Comparison of ENCODE assay signal across 20 cellular contexts in the genomic region with DNA sequence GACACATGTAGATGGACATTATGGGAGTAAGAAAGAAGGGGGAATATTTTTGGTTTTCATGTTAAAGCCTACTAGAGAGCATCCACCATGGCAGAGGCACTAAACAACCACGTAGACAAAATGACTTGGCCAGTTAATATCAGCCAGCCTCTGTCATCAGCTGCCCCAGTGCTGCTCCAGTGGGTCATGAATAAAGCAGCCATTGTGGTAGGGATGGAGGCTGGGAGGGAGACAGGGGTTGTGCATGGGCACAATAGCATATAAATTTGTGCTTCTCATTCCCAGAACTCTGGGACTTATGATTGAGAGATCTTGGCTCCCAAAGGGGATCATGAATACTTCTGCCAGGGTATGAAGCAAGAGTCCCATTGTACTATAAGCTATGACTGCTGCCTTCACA. TPM values are rescaled to one million over a fixed set of nuclear protein-coding genes. Genes with fewer than 3 reads are reported as not detected.
A peak's percentile ranks its signal among the peaks of the same experiment; 100 is the strongest.
DNase-seq lines count a peak whose midpoint lies in the region; ATAC-seq and TF ChIP-seq lines count a peak whose summit lies in the region.
"Had no signal": no experiment of that assay in that cellular context is flagged by ENCODE, and none has a peak within 500 bp of the region (broad histone marks: within the 10 kb centered on the region; RNA-seq: fewer than 3 reads in every experiment).

No MANE protein-coding gene starts in this region.

- H3K9me3 Mint-ChIP-seq in neural crest cell = peaks cover 9% of the 10 kb centered on the region
- no peaks in the 10 kb centered on the region; a peak in 1 of 5 replicates for H3K9me3 Mint-ChIP-seq in H9
- H3K9me3 Mint-ChIP-seq in activated T-cell treated with anti-CD3 and anti-CD28 coated beads, Interleukin-2, amount 50 U/mL, for 4 hours = no peaks in the 10 kb centered on the region
- H3K9me3 Mint-ChIP-seq: CD4-positive, alpha-beta T cell; CD8-positive, alpha-beta memory T cell had no signal

- H3K14ac ChIP-seq in H9 (ENCODE audit: insufficient read depth, low read length) = no peak overlapping the region

- no peak overlapping the region for H3K56ac ChIP-seq in H9 (ENCODE audit: insufficient read length, low read depth, low read length)

- no peak overlapping the region for H2BK120ac ChIP-seq in H9 (ENCODE audit: low read depth, low read length, poor library complexity, severe bottlenecking)

- no peaks in the 10 kb centered on the region for H3K23me2 ChIP-seq in H9 (ENCODE audit: insufficient read length, low read depth, low read length, poor library complexity, severe bottlenecking)

- H3K79me1 ChIP-seq in H9 (ENCODE audit: insufficient read depth, low read depth, low read length, poor library complexity, severe bottlenecking) = no peaks in the 10 kb centered on the region

- H4K20me1 ChIP-seq in H9 (ENCODE audit: control insufficient read depth, insufficient read depth, insufficient read length) = no peaks in the 10 kb centered on the region
- H4K20me1 ChIP-seq: BLaER1 treated with 17β-estradiol and CSF1 and Interleukin-3, amounts not matched to agents 10 nM and 100 nM had no signal

- H3K4me1 Mint-ChIP-seq in neural crest cell = peaks cover 4% of the 10 kb centered on the region
- no peaks in the 10 kb centered on the region for H3K4me1 Mint-ChIP-seq in H9
- peaks cover 17% of the 10 kb centered on the region for H3K4me1 Mint-ChIP-seq in activated T-cell treated with anti-CD3 and anti-CD28 coated beads, Interleukin-2, amount 50 U/mL, for 4 hours (ENCODE audit: low read depth)

- ATAC-seq in activated T-cell treated with anti-CD3 and anti-CD28 coated beads, Interleukin-2, amount 50 U/mL, for 4 hours = no peak
- no peak for ATAC-seq in GM18519 (IDR thresholded peaks at IDR 0.05; ENCODE audit: low FRiP score, unreplicated experiment)
- ATAC-seq: GM12878 had no signal

- no CpG with 5 or more reads among the region's 1 CpG for WGBS in H9 (ENCODE audit: extremely low coverage, insufficient read length, low lambda C conversion rate)

- H3K27me3 Mint-ChIP-seq in neural crest cell (ENCODE audit: low read depth) = no peaks in the 10 kb centered on the region
- peaks cover 3% of the 10 kb centered on the region; the same call in 1 of the 2 replicates for H3K27me3 Mint-ChIP-seq in H9 (ENCODE audit: low read depth)
- no peaks in the 10 kb centered on the region for H3K27me3 Mint-ChIP-seq in activated T-cell treated with anti-CD3 and anti-CD28 coated beads, Interleukin-2, amount 50 U/mL, for 4 hours (ENCODE audit: low read depth)
- H3K27me3 Mint-ChIP-seq: CD4-positive, alpha-beta T cell had no signal

- H3K4ac ChIP-seq in H9 (ENCODE audit: low read depth, low read length) = no peak overlapping the region

- no peaks in the 10 kb centered on the region for H3K27me3 ChIP-seq in H9 (ENCODE audit: insufficient read depth, low read length)
- H3K27me3 ChIP-seq: BE2C; BLaER1 treated with 17β-estradiol and CSF1 and Interleukin-3, amounts not matched to agents 10 nM and 100 nM had no signal

- H2AFZ ChIP-seq in H9 (ENCODE audit: low read length) = no peak overlapping the region

- H3K4me3 Mint-ChIP-seq in neural crest cell (no peak overlapping the region), H9 (no peak overlapping the region)
- H3K4me3 Mint-ChIP-seq in activated T-cell treated with anti-CD3 and anti-CD28 coated beads, Interleukin-2, amount 50 U/mL, for 4 hours = no peak overlapping the region
- H3K4me3 Mint-ChIP-seq: CD14-positive monocyte; CD4-positive, alpha-beta T cell; CD8-positive, alpha-beta memory T cell had no signal

- H2BK5ac ChIP-seq in H9 (ENCODE audit: insufficient read length, low read length) = no peak overlapping the region

- no peak overlapping the region for H4K8ac ChIP-seq in H9 (replicated peaks; ENCODE audit: insufficient read length, low read depth, low read length)

- H3K4me2 ChIP-seq in H9 (ENCODE audit: insufficient read depth, insufficient read length, low read length) = no peak overlapping the region
- H3K4me2 ChIP-seq: BLaER1 treated with 17β-estradiol and CSF1 and Interleukin-3, amounts not matched to agents 10 nM and 100 nM had no signal

- no peak overlapping the region for H3K27ac ChIP-seq in H9 (ENCODE audit: insufficient read length, low read depth, low read length)
- H3K27ac ChIP-seq: BLaER1 treated with 17β-estradiol and CSF1 and Interleukin-3, amounts not matched to agents 10 nM and 100 nM had no signal

- no peak overlapping the region for H3K9ac ChIP-seq in H9 (ENCODE audit: extremely low read depth, insufficient read length, low read length)
- H3K9ac ChIP-seq: BLaER1 treated with 17β-estradiol and CSF1 and Interleukin-3, amounts not matched to agents 10 nM and 100 nM had no signal

- no peak for TF ChIP-seq EP300 in Ishikawa (IDR thresholded peaks at IDR 0.05; ENCODE audit: borderline replicate concordance)

- H2BK15ac ChIP-seq in H9 (ENCODE audit: low read depth, low read length) = no peak overlapping the region

- H4K91ac ChIP-seq in H9 (ENCODE audit: insufficient read length, low read depth, low read length) = no peak overlapping the region

- H4K5ac ChIP-seq in H9 (ENCODE audit: insufficient read length, low read depth, low read length) = no peak overlapping the region

- no peak overlapping the region for H3K18ac ChIP-seq in H9 (ENCODE audit: insufficient read length, low read depth, low read length)

- no peak for TF ChIP-seq RAD21 in Ishikawa (IDR thresholded peaks at IDR 0.05; ENCODE audit: low read depth)

- TF ChIP-seq CTCF in neural crest cell (conservative IDR thresholded peaks at IDR 0.05) = no peak
- TF ChIP-seq CTCF in H9 (conservative IDR thresholded peaks at IDR 0.05) = no peak

- H3K79me2 ChIP-seq in H9 (ENCODE audit: insufficient read depth, low read length) = no peaks in the 10 kb centered on the region

- peak; percentile 66 for DNase-seq in globus pallidus (ENCODE audit: low spot score)
- DNase-seq in neural crest cell (ENCODE audit: low read depth, low spot score) = no peak
- DNase-seq in putamen (ENCODE audit: low spot score) = peak; percentile 46
- no peak for DNase-seq in retina
- DNase-seq in H9 = no peak
- no peak for DNase-seq in activated T-cell treated with anti-CD3 and anti-CD28 coated beads, Interleukin-2, amount 50 U/mL, for 4 hours
- DNase-seq: BE2C; CD4-positive, alpha-beta T cell; CD8-positive, alpha-beta memory T cell; DMS 273 treated with DMSO at 0.1 percent for 48 hours; DMS79; EL; GDM1; GOT3; HCEC 1CT had no signal

- H3K36me3 Mint-ChIP-seq in neural crest cell (ENCODE audit: low read depth) (no peaks in the 10 kb centered on the region), H9 (ENCODE audit: insufficient read depth in 1 of 3, low read depth in 3 of 3) (no peaks in the 10 kb centered on the region)
- H3K36me3 Mint-ChIP-seq in activated T-cell treated with anti-CD3 and anti-CD28 coated beads, Interleukin-2, amount 50 U/mL, for 4 hours (ENCODE audit: insufficient read depth) = no peaks in the 10 kb centered on the region

- no peak overlapping the region for H3T11ph ChIP-seq in H9 (ENCODE audit: low read length)

- peak overlapping the region; percentile 52 for H3K27ac Mint-ChIP-seq in neural crest cell (ENCODE audit: unreplicated experiment)
- peak overlapping the region in 1 of 3 experiments; percentile 9; a peak in 1 of 7 replicates for H3K27ac Mint-ChIP-seq in H9
- H3K27ac Mint-ChIP-seq: CD4-positive, alpha-beta T cell had no signal

- H3K9me3 ChIP-seq in H9 (ENCODE audit: control insufficient read depth, low read depth, low read length) = no peaks in the 10 kb centered on the region
- H3K9me3 ChIP-seq: BE2C had no signal

- H3K23ac ChIP-seq in H9 (ENCODE audit: insufficient read length, low read depth, low read length) = no peak overlapping the region

- no peak overlapping the region for H2AK5ac ChIP-seq in H9 (ENCODE audit: insufficient read length, low read length)

- H2BK20ac ChIP-seq in H9 (ENCODE audit: low read depth, low read length, poor library complexity, severe bottlenecking) = no peak overlapping the region

- no peaks in the 10 kb centered on the region for H3K4me1 ChIP-seq in H9 (ENCODE audit: insufficient read depth, low read length)

- no peak overlapping the region for H2BK12ac ChIP-seq in H9 (ENCODE audit: insufficient read length, low read depth, low read length)

TF ChIP-seq in Ishikawa, 13 proteins besides CTCF, POLR2A, EP300 and RAD21:
- TF ChIP-seq TEAD4 (IDR thresholded peaks at IDR 0.05) (no peak), NFIC (IDR thresholded peaks at IDR 0.05) (no peak), ZBTB7A (IDR thresholded peaks at IDR 0.05; ENCODE audit: low read depth) (no peak), FOXM1 (IDR thresholded peaks at IDR 0.05; ENCODE audit: borderline replicate concordance, low read depth) (no peak), CEBPB (IDR thresholded peaks at IDR 0.05) (peak; percentile 66), YY1 (IDR thresholded peaks at IDR 0.05; ENCODE audit: low read depth) (no peak), TCF12 (IDR thresholded peaks at IDR 0.05; ENCODE audit: low read depth) (no peak)
TF ChIP-seq in Ishikawa: peak in this region for 1.

RNA-seq across cellular contexts. Expression of gene CXCR4, which starts 31.1 kb away (rescaled TPM):
- total RNA-seq in neural crest cell (37.5 and 39.5 TPM in 2 replicates), H9 (2021) (0.79 and 1.0 TPM in 2 replicates)
- 10 to 100 TPM; 17.6 to 28.5 (median 24.0) TPM for total RNA-seq in activated T-cell treated with anti-CD3 and anti-CD28 coated beads, Interleukin-2, amount 50 U/mL, for 4 hours

Comparison
In these comparisons a context has a peak if more than half of its experiments do, and no peak if none do; other contexts are left out.
1. DNase-seq: peak in globus pallidus (single experiment) and putamen (single experiment); none in neural crest cell (single experiment), retina (single experiment), H9 (single experiment) and activated T-cell treated with anti-CD3 and anti-CD28 coated beads, Interleukin-2, amount 50 U/mL, for 4 hours (single experiment).